ENCODE assay signal across 18 cellular contexts in genomic region chr1:109724933-109725332, GRCh38. TPM values are rescaled to one million over a fixed set of nuclear protein-coding genes. Genes with fewer than 3 reads are reported as not detected.
DNase-seq lines count a peak whose midpoint lies in the region; ATAC-seq, FAIRE-seq and TF ChIP-seq lines count a peak whose summit lies in the region.
"Had no signal": no experiment of that assay in that cellular context is flagged by ENCODE, and none has a peak within 500 bp of the region (broad histone marks: within the 10 kb centered on the region; RNA-seq: fewer than 3 reads in every experiment).

No MANE protein-coding gene starts in this region.

- TF ChIP-seq CTCF in C4-2B (conservative IDR thresholded peaks at IDR 0.05) (no peak), K562 (IDR thresholded peaks at IDR 0.05 in 2 of 3, conservative IDR thresholded peaks at IDR 0.05 in 1 of 3; ENCODE audit: insufficient read depth in 2 of 3, low read depth in 1 of 3, low read length in 3 of 3) (no peak)

- no TSS peak for BruUV-seq in K562 (replicated peaks; lab: Mats Ljungman, UMichigan)

- no peak for TF ChIP-seq RAD21 in K562 (CRISPR knock-in tag; conservative IDR thresholded peaks at IDR 0.05 in 1 of 2, IDR thresholded peaks at IDR 0.05 in 1 of 2)

- DNase-seq in K562 (ENCODE audit: extremely low read depth in 1 of 4, low spot score in 3 of 4) = no peak
- no peak for DNase-seq in CD1c-positive myeloid dendritic cell (ENCODE audit: extremely low spot score)
- DNase-seq in NCI-H510A treated with DMSO at 0.1 percent for 48 hours (lab: John Stamatoyannopoulos, UW) = no peak
- DNase-seq: ACHN; BE2C; C1 segment of cervical spinal cord; CD4-positive, alpha-beta memory T cell; DMS153; DMS79; GDM1; GM23248 had no signal

- H3K4me1 ChIP-seq in K562 (replicated peaks in 1 of 2; ENCODE audit: control insufficient read depth in 2 of 2, insufficient read depth in 2 of 2, low read length in 2 of 2) = peaks cover 0 to 16% of the 10 kb centered on the region in 2 experiments; a peak in 3 of 5 replicates
- H3K4me1 ChIP-seq: BE2C had no signal

- no peak overlapping the region for H2AFZ ChIP-seq in K562 (ENCODE audit: low read depth, low read length)
- H2AFZ ChIP-seq: GM23248 had no signal

- no peaks in the 10 kb centered on the region for H4K20me1 ChIP-seq in K562 (replicated peaks; ENCODE audit: control insufficient read depth, insufficient read depth, low read length)

- no peaks in the 10 kb centered on the region for H3K27me3 ChIP-seq in K562 (ENCODE audit: control insufficient read depth in 2 of 2, insufficient read depth in 2 of 2, low read length in 2 of 2)
- H3K27me3 ChIP-seq: BE2C had no signal

- H3K9ac ChIP-seq in K562 (ENCODE audit: insufficient read depth in 1 of 2, low read depth in 2 of 2, low read length in 2 of 2) = no peak overlapping the region
- H3K9ac ChIP-seq: GM23248 had no signal

- no peak overlapping the region for H3K4me3 ChIP-seq in K562
- H3K4me3 ChIP-seq: GM23248, HAP-1 had no signal

- H3K9me3 ChIP-seq in K562 (replicated peaks; ENCODE audit: control insufficient read depth, insufficient read depth, low read depth, low read length) = peaks cover 11% of the 10 kb centered on the region
- H3K9me3 ChIP-seq: BE2C had no signal

- H3K79me2 ChIP-seq in K562 (ENCODE audit: control insufficient read depth, insufficient read depth, low read length) = no peaks in the 10 kb centered on the region

- peak overlapping the region; percentile 8; the same call in 1 of the 2 replicates for H3K27ac ChIP-seq in C4-2B
- H3K27ac ChIP-seq in K562 (ENCODE audit: extremely low read depth, low read depth, low read length) = 0 out of 3 replicates have a peak overlapping the region, but pooled peaks have one; percentile 15
- H3K27ac ChIP-seq: GM23248 had no signal

- POLR2A ChIA-PET in K562 (lab: Yijun Ruan, JAX) = interaction anchor here (1.1 to 1.3 kb wide), 3 partner anchors 9 to 193 kb away, joined by 3 to 4 read pairs (median 3); no protein-coding TSS in a partner anchor

- peak overlapping the region; percentile 48; the same call in 1 of the 2 replicates for H3K4me2 ChIP-seq in K562 (ENCODE audit: insufficient read depth, low read length)

- no peak for FAIRE-seq in K562 (lab: Jason Lieb, UNC)
- FAIRE-seq: A204.1, GM12892, GM18507 had no signal

- H3K9me1 ChIP-seq in K562 (ENCODE audit: control insufficient read depth, insufficient read depth, low read length) = no peaks in the 10 kb centered on the region

- CTCF ChIA-PET in K562 (lab: Yijun Ruan, JAX; ENCODE audit: low intra/inter-chr PET ratio) = no interaction called here

- no peak for TF ChIP-seq EP300 in K562 (IDR thresholded peaks at IDR 0.05; ENCODE audit: low read length)

- H3K36me3 ChIP-seq in K562 (ENCODE audit: control insufficient read depth, insufficient read depth, low read length) = no peaks in the 10 kb centered on the region
- H3K36me3 ChIP-seq: BE2C, HAP-1 had no signal

- 82% methylated on average over 4 of the region's 5 CpGs for WGBS in K562 (ENCODE audit: insufficient coverage, low coverage, missing lambda C conversion rate)

- intact Hi-C loops in K562 (cut with micrococcal nuclease) = no loop called here

- ATAC-seq in K562 = no peak

- in situ Hi-C loops in K562 (cut with MboI) = no loop called here

- no peak for TF ChIP-seq POLR2A in K562 (conservative IDR thresholded peaks at IDR 0.05)

RNA-seq across cellular contexts. Expression of gene GSTM5, which starts 12.9 kb away (rescaled TPM):
- total RNA-seq in K562 (2011; cell fraction: chromatin; rRNA removed; ENCODE audit: low replicate concordance) = 0.16 TPM in 1 of 2 replicates, not detected in the other
- total RNA-seq in K562 (2011; cell fraction: nucleolus; rRNA removed) = 0.17 TPM in 1 of 2 replicates, not detected in the other
- total RNA-seq in K562 (2011; cell fraction: nucleoplasm; rRNA removed) = 0.15 and 0.23 TPM in 2 replicates
- total RNA-seq in K562 (2014; rRNA removed) = not detected in 2 replicates
- not detected in 2 replicates for total RNA-seq in K562 (2014; rRNA removed; fragmentation: Illumina TruSeq; extraction: Trizol)
- not detected in 2 replicates for total RNA-seq in K562 (2015; rRNA removed; fragmentation: Illumina TruSeq; extraction: Trizol)
- not detected in 2 replicates for total RNA-seq in K562 (2021)
- not detected in 2 replicates for polyA plus RNA-seq in K562 (2011; rRNA removed)
- polyA plus RNA-seq in K562 (2011; cell fraction: cytosol; rRNA removed) = not detected in 2 replicates
- polyA plus RNA-seq in K562 (2011; cell fraction: nucleus; rRNA removed) = 0.15 TPM in 1 of 2 replicates, not detected in the other
- polyA plus RNA-seq in K562 (2012) = not detected in 2 replicates
- polyA plus RNA-seq in K562 (2014; fragmentation: Illumina TruSeq; extraction: Trizol) = not detected in 2 replicates
- polyA plus RNA-seq in K562 (2014; fragmentation: Nextera tagmentation; extraction: Ambion mirVana) = not detected
- polyA plus RNA-seq in K562 (2014; rRNA removed) = not detected in 2 replicates
- not detected in 2 replicates for polyA minus RNA-seq in K562 (2011; rRNA and poly(A)+ RNA removed)
- polyA minus RNA-seq in K562 (2011; cell fraction: cytosol; rRNA and poly(A)+ RNA removed) = not detected in 2 replicates
- polyA minus RNA-seq in K562 (2011; cell fraction: nucleus; rRNA and poly(A)+ RNA removed) = under 0.01 and 0.11 TPM in 2 replicates
- total RNA-seq: CD4-positive, alpha-beta memory T cell; Daoy; H4 had no signal
- polyA plus RNA-seq: CD4-positive, alpha-beta memory T cell had no signal

RNA-seq across cellular contexts. Expression of gene GSTM3, which starts 15.9 kb away (rescaled TPM):
- total RNA-seq in K562 (2011; cell fraction: chromatin; rRNA removed; ENCODE audit: low replicate concordance) = 1.2 and 1.8 TPM in 2 replicates
- total RNA-seq in K562 (2011; cell fraction: nucleolus; rRNA removed) = 1.1 and 2.7 TPM in 2 replicates
- total RNA-seq in K562 (2011; cell fraction: nucleoplasm; rRNA removed) = 1.8 and 2.6 TPM in 2 replicates
- 2.3 and 4.3 TPM in 2 replicates for total RNA-seq in K562 (2014; rRNA removed)
- total RNA-seq in K562 (2014; rRNA removed; fragmentation: Illumina TruSeq; extraction: Trizol) = 5.5 and 7.2 TPM in 2 replicates
- total RNA-seq in K562 (2015; rRNA removed; fragmentation: Illumina TruSeq; extraction: Trizol) = 4.1 and 4.5 TPM in 2 replicates
- total RNA-seq in K562 (2021) = 3.9 and 5.7 TPM in 2 replicates
- 17.5 and 22.3 TPM in 2 replicates for polyA plus RNA-seq in K562 (2011; rRNA removed)
- polyA plus RNA-seq in K562 (2011; cell fraction: cytosol; rRNA removed) = 10.2 and 17.2 TPM in 2 replicates
- polyA plus RNA-seq in K562 (2011; cell fraction: nucleus; rRNA removed) = 5.5 and 10.1 TPM in 2 replicates
- polyA plus RNA-seq in K562 (2012) = 10.9 and 11.4 TPM in 2 replicates
- polyA plus RNA-seq in K562 (2014; fragmentation: Illumina TruSeq; extraction: Trizol) = 8.9 and 9.5 TPM in 2 replicates
- polyA plus RNA-seq in K562 (2014; fragmentation: Nextera tagmentation; extraction: Ambion mirVana) = 10 to 100 TPM; 23.1 to 24.5 TPM
- polyA plus RNA-seq in K562 (2014; rRNA removed) = 8.9 and 9.4 TPM in 2 replicates
- 8.5 and 12.1 TPM in 2 replicates for polyA minus RNA-seq in K562 (2011; rRNA and poly(A)+ RNA removed)
- 2.6 and 5.3 TPM in 2 replicates for polyA minus RNA-seq in K562 (2011; cell fraction: cytosol; rRNA and poly(A)+ RNA removed)
- 1.2 and 3.3 TPM in 2 replicates for polyA minus RNA-seq in K562 (2011; cell fraction: nucleus; rRNA and poly(A)+ RNA removed)

RNA-seq across cellular contexts. Expression of gene GSTM1, which starts 37.3 kb away (rescaled TPM):
- 0.65 and 0.70 TPM in 2 replicates for total RNA-seq in K562 (2011; cell fraction: chromatin; rRNA removed; ENCODE audit: low replicate concordance)
- total RNA-seq in K562 (2011; cell fraction: nucleolus; rRNA removed) = not detected in 2 replicates
- not detected in 2 replicates for total RNA-seq in K562 (2011; cell fraction: nucleoplasm; rRNA removed)
- not detected in 2 replicates for total RNA-seq in K562 (2014; rRNA removed)
- not detected in 2 replicates for total RNA-seq in K562 (2014; rRNA removed; fragmentation: Illumina TruSeq; extraction: Trizol)
- not detected in 2 replicates for total RNA-seq in K562 (2015; rRNA removed; fragmentation: Illumina TruSeq; extraction: Trizol)
- not detected in 2 replicates for total RNA-seq in K562 (2021)
- 0.14 TPM in 1 of 2 replicates, not detected in the other for polyA plus RNA-seq in K562 (2011; rRNA removed)
- polyA plus RNA-seq in K562 (2011; cell fraction: cytosol; rRNA removed) = 0.21 and 0.29 TPM in 2 replicates
- 0.59 and 1.3 TPM in 2 replicates for polyA plus RNA-seq in K562 (2011; cell fraction: nucleus; rRNA removed)
- polyA plus RNA-seq in K562 (2012) = 0.07 and 0.40 TPM in 2 replicates
- polyA plus RNA-seq in K562 (2014; fragmentation: Illumina TruSeq; extraction: Trizol) = not detected in 2 replicates
- polyA plus RNA-seq in K562 (2014; fragmentation: Nextera tagmentation; extraction: Ambion mirVana) = not detected
- not detected in 2 replicates for polyA plus RNA-seq in K562 (2014; rRNA removed)
- polyA minus RNA-seq in K562 (2011; rRNA and poly(A)+ RNA removed) = 0.18 and 0.28 TPM in 2 replicates
- polyA minus RNA-seq in K562 (2011; cell fraction: cytosol; rRNA and poly(A)+ RNA removed) = not detected in 2 replicates
- polyA minus RNA-seq in K562 (2011; cell fraction: nucleus; rRNA and poly(A)+ RNA removed) = not detected in 2 replicates
- total RNA-seq: CD4-positive, alpha-beta memory T cell; GM23248; H4 had no signal
- polyA plus RNA-seq: GM23248 had no signal

RNA-seq across cellular contexts. Expression of gene EPS8L3, which starts 38.8 kb away (rescaled TPM):
- total RNA-seq in K562 (2011; cell fraction: chromatin; rRNA removed; ENCODE audit: low replicate concordance) = not detected in 2 replicates
- total RNA-seq in K562 (2011; cell fraction: nucleolus; rRNA removed) = not detected in 2 replicates
- not detected in 2 replicates for total RNA-seq in K562 (2011; cell fraction: nucleoplasm; rRNA removed)
- total RNA-seq in K562 (2014; rRNA removed) = not detected in 2 replicates
- 0.15 TPM in 1 of 2 replicates, not detected in the other for total RNA-seq in K562 (2014; rRNA removed; fragmentation: Illumina TruSeq; extraction: Trizol)
- total RNA-seq in K562 (2015; rRNA removed; fragmentation: Illumina TruSeq; extraction: Trizol) = not detected in 2 replicates
- total RNA-seq in K562 (2021) = 0.42 and 0.51 TPM in 2 replicates
- 0.13 and 0.14 TPM in 2 replicates for polyA plus RNA-seq in K562 (2011; rRNA removed)
- 0.07 and 0.16 TPM in 2 replicates for polyA plus RNA-seq in K562 (2011; cell fraction: cytosol; rRNA removed)
- polyA plus RNA-seq in K562 (2011; cell fraction: nucleus; rRNA removed) = 0.81 and 1.8 TPM in 2 replicates
- 0.07 and 0.14 TPM in 2 replicates for polyA plus RNA-seq in K562 (2012)
- 0.09 and 0.61 TPM in 2 replicates for polyA plus RNA-seq in K562 (2014; fragmentation: Illumina TruSeq; extraction: Trizol)
- not detected for polyA plus RNA-seq in K562 (2014; fragmentation: Nextera tagmentation; extraction: Ambion mirVana)
- 0.04 TPM in 1 of 2 replicates, not detected in the other for polyA plus RNA-seq in K562 (2014; rRNA removed)
- polyA minus RNA-seq in K562 (2011; rRNA and poly(A)+ RNA removed) = not detected in 2 replicates
- not detected in 2 replicates for polyA minus RNA-seq in K562 (2011; cell fraction: cytosol; rRNA and poly(A)+ RNA removed)
- polyA minus RNA-seq in K562 (2011; cell fraction: nucleus; rRNA and poly(A)+ RNA removed) = not detected in 2 replicates
- total RNA-seq: CD4-positive, alpha-beta memory T cell; Daoy; GM23248; H4 had no signal
- polyA plus RNA-seq: CD4-positive, alpha-beta memory T cell; GM23248 had no signal

RNA-seq across cellular contexts. Expression of gene GSTM2, which starts 57.1 kb away (rescaled TPM):
- 18.6 and 26.2 TPM in 2 replicates for total RNA-seq in K562 (2011; cell fraction: chromatin; rRNA removed; ENCODE audit: low replicate concordance)
- total RNA-seq in K562 (2011; cell fraction: nucleolus; rRNA removed) = 12.3 and 13.0 TPM in 2 replicates
- total RNA-seq in K562 (2011; cell fraction: nucleoplasm; rRNA removed) = 16.2 and 17.0 TPM in 2 replicates
- total RNA-seq in K562 (2014; rRNA removed) (1.6 TPM in 2 replicates), K562 (2014; rRNA removed; fragmentation: Illumina TruSeq; extraction: Trizol) (2.5 and 2.6 TPM in 2 replicates), K562 (2015; rRNA removed; fragmentation: Illumina TruSeq; extraction: Trizol) (4.2 TPM in 2 replicates), K562 (2021) (6.4 and 6.8 TPM in 2 replicates)
- polyA plus RNA-seq in K562 (2011; rRNA removed) (5.4 and 11.9 TPM in 2 replicates), K562 (2014; fragmentation: Illumina TruSeq; extraction: Trizol) (8.6 and 10.9 TPM in 2 replicates), K562 (2014; fragmentation: Nextera tagmentation; extraction: Ambion mirVana) (10 to 100 TPM; 12.4 to 15.1 TPM), K562 (2014; rRNA removed) (7.6 and 7.7 TPM in 2 replicates)
- polyA plus RNA-seq in K562 (2011; cell fraction: cytosol; rRNA removed) = 7.2 and 11.1 TPM in 2 replicates
- 53.6 and 78.5 TPM in 2 replicates for polyA plus RNA-seq in K562 (2011; cell fraction: nucleus; rRNA removed)
- polyA plus RNA-seq in K562 (2012) = 12.4 and 26.5 TPM in 2 replicates
- polyA minus RNA-seq in K562 (2011; rRNA and poly(A)+ RNA removed) = 4.1 and 4.3 TPM in 2 replicates
- 0.95 and 2.5 TPM in 2 replicates for polyA minus RNA-seq in K562 (2011; cell fraction: cytosol; rRNA and poly(A)+ RNA removed)
- polyA minus RNA-seq in K562 (2011; cell fraction: nucleus; rRNA and poly(A)+ RNA removed) = 5.1 and 10.0 TPM in 2 replicates
